In the genomic region with DNA sequence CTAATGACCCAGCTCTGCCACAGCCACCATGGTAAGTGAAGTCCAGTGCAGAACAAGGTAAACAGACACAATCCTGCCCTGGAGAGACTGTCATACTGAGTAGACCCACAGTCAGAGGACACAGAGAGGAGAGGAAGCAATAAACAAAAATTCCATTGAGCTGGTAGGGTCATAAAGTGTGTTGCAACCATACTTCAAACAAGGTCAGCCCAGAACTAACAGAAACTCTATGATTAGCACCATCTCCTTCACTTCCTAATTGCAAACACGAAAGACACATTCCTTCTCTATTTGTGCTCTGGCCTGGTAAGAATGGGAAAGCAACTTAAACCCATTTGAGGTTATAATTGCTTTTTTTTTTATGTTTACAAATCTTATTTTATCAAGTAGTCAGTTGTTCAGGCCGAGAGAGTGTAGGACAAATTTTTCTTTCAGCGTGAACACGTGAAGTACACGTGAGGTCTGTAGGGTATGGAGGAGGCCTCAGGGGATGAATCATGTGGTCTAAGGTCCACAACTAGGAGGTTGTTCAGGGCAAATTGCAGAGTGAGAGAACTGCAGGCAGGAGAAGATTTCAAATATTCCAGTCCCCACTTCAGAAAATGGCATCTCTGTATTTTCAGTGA, we compare ENCODE assay signal across 1 cellular context.
TF ChIP-seq lines count a peak whose summit lies in the region.

No MANE protein-coding gene starts in this region.

TF ChIP-seq in HepG2, 621 proteins besides CTCF, POLR2A, EP300 and RAD21 (continued from another document and continues in another):
- TF ChIP-seq, protein P1, sequence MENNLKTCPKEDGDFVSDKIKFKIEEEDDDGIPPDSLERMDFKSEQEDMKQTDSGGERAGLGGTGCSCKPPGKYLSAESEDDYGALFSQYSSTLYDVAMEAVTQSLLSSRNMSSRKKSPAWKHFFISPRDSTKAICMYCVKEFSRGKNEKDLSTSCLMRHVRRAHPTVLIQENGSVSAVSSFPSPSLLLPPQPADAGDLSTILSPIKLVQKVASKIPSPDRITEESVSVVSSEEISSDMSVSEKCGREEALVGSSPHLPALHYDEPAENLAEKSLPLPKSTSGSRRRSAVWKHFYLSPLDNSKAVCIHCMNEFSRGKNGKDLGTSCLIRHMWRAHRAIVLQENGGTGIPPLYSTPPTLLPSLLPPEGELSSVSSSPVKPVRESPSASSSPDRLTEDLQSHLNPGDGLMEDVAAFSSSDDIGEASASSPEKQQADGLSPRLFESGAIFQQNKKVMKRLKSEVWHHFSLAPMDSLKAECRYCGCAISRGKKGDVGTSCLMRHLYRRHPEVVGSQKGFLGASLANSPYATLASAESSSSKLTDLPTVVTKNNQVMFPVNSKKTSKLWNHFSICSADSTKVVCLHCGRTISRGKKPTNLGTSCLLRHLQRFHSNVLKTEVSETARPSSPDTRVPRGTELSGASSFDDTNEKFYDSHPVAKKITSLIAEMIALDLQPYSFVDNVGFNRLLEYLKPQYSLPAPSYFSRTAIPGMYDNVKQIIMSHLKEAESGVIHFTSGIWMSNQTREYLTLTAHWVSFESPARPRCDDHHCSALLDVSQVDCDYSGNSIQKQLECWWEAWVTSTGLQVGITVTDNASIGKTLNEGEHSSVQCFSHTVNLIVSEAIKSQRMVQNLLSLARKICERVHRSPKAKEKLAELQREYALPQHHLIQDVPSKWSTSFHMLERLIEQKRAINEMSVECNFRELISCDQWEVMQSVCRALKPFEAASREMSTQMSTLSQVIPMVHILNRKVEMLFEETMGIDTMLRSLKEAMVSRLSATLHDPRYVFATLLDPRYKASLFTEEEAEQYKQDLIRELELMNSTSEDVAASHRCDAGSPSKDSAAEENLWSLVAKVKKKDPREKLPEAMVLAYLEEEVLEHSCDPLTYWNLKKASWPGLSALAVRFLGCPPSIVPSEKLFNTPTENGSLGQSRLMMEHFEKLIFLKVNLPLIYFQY (CRISPR knock-in tag; IDR thresholded peaks at IDR 0.05; ENCODE audit: borderline replicate concordance): peak; percentile 93; the same call in 1 of the 2 replicates
- TF ChIP-seq MAF1 (CRISPR knock-in tag; IDR thresholded peaks at IDR 0.05; ENCODE audit: borderline replicate concordance) (no peak), ZFP1 (CRISPR knock-in tag; IDR thresholded peaks at IDR 0.05) (peak; percentile 95), TCF7L2 (IDR thresholded peaks at IDR 0.05; ENCODE audit: low read depth, low read length) (no peak), EHMT2 (IDR thresholded peaks at IDR 0.05; ENCODE audit: borderline replicate concordance, low read depth, low read length) (peak; percentile 85; the same call in 1 of the 2 replicates), ZNF326 (CRISPR knock-in tag; IDR thresholded peaks at IDR 0.05; ENCODE audit: borderline replicate concordance) (no peak), ISX (CRISPR knock-in tag; conservative IDR thresholded peaks at IDR 0.05) (no peak), CHD4 (IDR thresholded peaks at IDR 0.05; ENCODE audit: borderline replicate concordance, low read length) (peak; percentile 94; the same call in 1 of the 2 replicates), NR3C1 (CRISPR knock-in tag; IDR thresholded peaks at IDR 0.05) (no peak), ZNF607 (CRISPR knock-in tag; IDR thresholded peaks at IDR 0.05; ENCODE audit: borderline replicate concordance) (peak; percentile 99), KDM5A (IDR thresholded peaks at IDR 0.05; ENCODE audit: borderline replicate concordance, low read length) (peak; percentile 71; the same call in 1 of the 2 replicates), CREB1 (IDR thresholded peaks at IDR 0.05) (peak; percentile 59), CREB1 (CRISPR knock-in tag; IDR thresholded peaks at IDR 0.05) (peak; percentile 91), ATF7 (IDR thresholded peaks at IDR 0.05) (no peak), ATF7 (CRISPR knock-in tag; IDR thresholded peaks at IDR 0.05) (peak; percentile 83; the same call in 1 of the 2 replicates), ZNF260 (CRISPR knock-in tag; IDR thresholded peaks at IDR 0.05; ENCODE audit: borderline replicate concordance, low read depth) (no peak), BHLHE40 (IDR thresholded peaks at IDR 0.05; ENCODE audit: low read length) (peak; percentile 99), ZNF3 (CRISPR knock-in tag; IDR thresholded peaks at IDR 0.05) (peak; percentile 35; the same call in 1 of the 2 replicates), RXRA (CRISPR knock-in tag; IDR thresholded peaks at IDR 0.05) (peak; percentile 70; the same call in 1 of the 2 replicates), ZNF75D (CRISPR knock-in tag; IDR thresholded peaks at IDR 0.05; ENCODE audit: borderline replicate concordance) (no peak), ZNF558 (CRISPR knock-in tag; IDR thresholded peaks at IDR 0.05; ENCODE audit: borderline replicate concordance) (peak; percentile 78; the same call in 1 of the 2 replicates), ZNF850 (CRISPR knock-in tag; conservative IDR thresholded peaks at IDR 0.05) (no peak), NFE2L2 (IDR thresholded peaks at IDR 0.05; ENCODE audit: low read length) (no peak), U2AF1 (optimal IDR thresholded peaks at IDR 0.05; ENCODE audit: low read depth, low read length) (no peak), MEIS1 (CRISPR knock-in tag; IDR thresholded peaks at IDR 0.05; ENCODE audit: borderline replicate concordance) (peak; percentile 75), FOXA1 (IDR thresholded peaks at IDR 0.05) (no peak), FOXA1 (CRISPR knock-in tag; IDR thresholded peaks at IDR 0.05) (peak; percentile 89), HNF4A (CRISPR knock-in tag; IDR thresholded peaks at IDR 0.05) (peak; percentile 86), ZNF564 (CRISPR knock-in tag; IDR thresholded peaks at IDR 0.05) (peak; percentile 78; the same call in 1 of the 2 replicates), NKX3-1 (CRISPR knock-in tag; IDR thresholded peaks at IDR 0.05) (peak; percentile 87; the same call in 1 of the 2 replicates)
- TF ChIP-seq, protein P2, sequence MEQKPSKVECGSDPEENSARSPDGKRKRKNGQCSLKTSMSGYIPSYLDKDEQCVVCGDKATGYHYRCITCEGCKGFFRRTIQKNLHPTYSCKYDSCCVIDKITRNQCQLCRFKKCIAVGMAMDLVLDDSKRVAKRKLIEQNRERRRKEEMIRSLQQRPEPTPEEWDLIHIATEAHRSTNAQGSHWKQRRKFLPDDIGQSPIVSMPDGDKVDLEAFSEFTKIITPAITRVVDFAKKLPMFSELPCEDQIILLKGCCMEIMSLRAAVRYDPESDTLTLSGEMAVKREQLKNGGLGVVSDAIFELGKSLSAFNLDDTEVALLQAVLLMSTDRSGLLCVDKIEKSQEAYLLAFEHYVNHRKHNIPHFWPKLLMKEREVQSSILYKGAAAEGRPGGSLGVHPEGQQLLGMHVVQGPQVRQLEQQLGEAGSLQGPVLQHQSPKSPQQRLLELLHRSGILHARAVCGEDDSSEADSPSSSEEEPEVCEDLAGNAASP (CRISPR knock-in tag; IDR thresholded peaks at IDR 0.05; ENCODE audit: borderline replicate concordance): peak; percentile 92
- TF ChIP-seq, protein P3, sequence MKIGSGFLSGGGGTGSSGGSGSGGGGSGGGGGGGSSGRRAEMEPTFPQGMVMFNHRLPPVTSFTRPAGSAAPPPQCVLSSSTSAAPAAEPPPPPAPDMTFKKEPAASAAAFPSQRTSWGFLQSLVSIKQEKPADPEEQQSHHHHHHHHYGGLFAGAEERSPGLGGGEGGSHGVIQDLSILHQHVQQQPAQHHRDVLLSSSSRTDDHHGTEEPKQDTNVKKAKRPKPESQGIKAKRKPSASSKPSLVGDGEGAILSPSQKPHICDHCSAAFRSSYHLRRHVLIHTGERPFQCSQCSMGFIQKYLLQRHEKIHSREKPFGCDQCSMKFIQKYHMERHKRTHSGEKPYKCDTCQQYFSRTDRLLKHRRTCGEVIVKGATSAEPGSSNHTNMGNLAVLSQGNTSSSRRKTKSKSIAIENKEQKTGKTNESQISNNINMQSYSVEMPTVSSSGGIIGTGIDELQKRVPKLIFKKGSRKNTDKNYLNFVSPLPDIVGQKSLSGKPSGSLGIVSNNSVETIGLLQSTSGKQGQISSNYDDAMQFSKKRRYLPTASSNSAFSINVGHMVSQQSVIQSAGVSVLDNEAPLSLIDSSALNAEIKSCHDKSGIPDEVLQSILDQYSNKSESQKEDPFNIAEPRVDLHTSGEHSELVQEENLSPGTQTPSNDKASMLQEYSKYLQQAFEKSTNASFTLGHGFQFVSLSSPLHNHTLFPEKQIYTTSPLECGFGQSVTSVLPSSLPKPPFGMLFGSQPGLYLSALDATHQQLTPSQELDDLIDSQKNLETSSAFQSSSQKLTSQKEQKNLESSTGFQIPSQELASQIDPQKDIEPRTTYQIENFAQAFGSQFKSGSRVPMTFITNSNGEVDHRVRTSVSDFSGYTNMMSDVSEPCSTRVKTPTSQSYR (CRISPR knock-in tag; IDR thresholded peaks at IDR 0.05; ENCODE audit: borderline replicate concordance): peak; percentile 47
- TF ChIP-seq, protein P4, sequence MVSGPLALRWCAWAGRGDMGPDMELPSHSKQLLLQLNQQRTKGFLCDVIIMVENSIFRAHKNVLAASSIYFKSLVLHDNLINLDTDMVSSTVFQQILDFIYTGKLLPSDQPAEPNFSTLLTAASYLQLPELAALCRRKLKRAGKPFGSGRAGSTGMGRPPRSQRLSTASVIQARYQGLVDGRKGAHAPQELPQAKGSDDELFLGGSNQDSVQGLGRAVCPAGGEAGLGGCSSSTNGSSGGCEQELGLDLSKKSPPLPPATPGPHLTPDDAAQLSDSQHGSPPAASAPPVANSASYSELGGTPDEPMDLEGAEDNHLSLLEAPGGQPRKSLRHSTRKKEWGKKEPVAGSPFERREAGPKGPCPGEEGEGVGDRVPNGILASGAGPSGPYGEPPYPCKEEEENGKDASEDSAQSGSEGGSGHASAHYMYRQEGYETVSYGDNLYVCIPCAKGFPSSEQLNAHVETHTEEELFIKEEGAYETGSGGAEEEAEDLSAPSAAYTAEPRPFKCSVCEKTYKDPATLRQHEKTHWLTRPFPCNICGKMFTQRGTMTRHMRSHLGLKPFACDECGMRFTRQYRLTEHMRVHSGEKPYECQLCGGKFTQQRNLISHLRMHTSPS (CRISPR knock-in tag; IDR thresholded peaks at IDR 0.05; ENCODE audit: low read depth): peak; percentile 50; the same call in 1 of the 2 replicates
- TF ChIP-seq, protein P5, sequence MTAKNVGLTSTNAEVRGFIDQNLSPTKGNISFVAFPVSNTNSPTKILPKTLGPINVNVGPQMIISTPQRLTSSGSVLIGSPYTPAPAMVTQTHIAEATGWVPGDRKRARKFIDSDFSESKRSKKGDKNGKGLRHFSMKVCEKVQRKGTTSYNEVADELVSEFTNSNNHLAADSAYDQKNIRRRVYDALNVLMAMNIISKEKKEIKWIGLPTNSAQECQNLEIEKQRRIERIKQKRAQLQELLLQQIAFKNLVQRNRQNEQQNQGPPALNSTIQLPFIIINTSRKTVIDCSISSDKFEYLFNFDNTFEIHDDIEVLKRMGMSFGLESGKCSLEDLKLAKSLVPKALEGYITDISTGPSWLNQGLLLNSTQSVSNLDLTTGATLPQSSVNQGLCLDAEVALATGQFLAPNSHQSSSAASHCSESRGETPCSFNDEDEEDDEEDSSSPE (CRISPR knock-in tag; IDR thresholded peaks at IDR 0.05): peak; percentile 73
- TF ChIP-seq, protein P6, sequence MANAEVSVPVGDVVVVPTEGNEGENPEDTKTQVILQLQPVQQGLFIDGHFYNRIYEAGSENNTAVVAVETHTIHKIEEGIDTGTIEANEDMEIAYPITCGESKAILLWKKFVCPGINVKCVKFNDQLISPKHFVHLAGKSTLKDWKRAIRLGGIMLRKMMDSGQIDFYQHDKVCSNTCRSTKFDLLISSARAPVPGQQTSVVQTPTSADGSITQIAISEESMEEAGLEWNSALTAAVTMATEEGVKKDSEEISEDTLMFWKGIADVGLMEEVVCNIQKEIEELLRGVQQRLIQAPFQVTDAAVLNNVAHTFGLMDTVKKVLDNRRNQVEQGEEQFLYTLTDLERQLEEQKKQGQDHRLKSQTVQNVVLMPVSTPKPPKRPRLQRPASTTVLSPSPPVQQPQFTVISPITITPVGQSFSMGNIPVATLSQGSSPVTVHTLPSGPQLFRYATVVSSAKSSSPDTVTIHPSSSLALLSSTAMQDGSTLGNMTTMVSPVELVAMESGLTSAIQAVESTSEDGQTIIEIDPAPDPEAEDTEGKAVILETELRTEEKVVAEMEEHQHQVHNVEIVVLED (CRISPR knock-in tag; IDR thresholded peaks at IDR 0.05; ENCODE audit: borderline replicate concordance): peak; percentile 65; the same call in 1 of the 2 replicates
- TF ChIP-seq, protein P7, sequence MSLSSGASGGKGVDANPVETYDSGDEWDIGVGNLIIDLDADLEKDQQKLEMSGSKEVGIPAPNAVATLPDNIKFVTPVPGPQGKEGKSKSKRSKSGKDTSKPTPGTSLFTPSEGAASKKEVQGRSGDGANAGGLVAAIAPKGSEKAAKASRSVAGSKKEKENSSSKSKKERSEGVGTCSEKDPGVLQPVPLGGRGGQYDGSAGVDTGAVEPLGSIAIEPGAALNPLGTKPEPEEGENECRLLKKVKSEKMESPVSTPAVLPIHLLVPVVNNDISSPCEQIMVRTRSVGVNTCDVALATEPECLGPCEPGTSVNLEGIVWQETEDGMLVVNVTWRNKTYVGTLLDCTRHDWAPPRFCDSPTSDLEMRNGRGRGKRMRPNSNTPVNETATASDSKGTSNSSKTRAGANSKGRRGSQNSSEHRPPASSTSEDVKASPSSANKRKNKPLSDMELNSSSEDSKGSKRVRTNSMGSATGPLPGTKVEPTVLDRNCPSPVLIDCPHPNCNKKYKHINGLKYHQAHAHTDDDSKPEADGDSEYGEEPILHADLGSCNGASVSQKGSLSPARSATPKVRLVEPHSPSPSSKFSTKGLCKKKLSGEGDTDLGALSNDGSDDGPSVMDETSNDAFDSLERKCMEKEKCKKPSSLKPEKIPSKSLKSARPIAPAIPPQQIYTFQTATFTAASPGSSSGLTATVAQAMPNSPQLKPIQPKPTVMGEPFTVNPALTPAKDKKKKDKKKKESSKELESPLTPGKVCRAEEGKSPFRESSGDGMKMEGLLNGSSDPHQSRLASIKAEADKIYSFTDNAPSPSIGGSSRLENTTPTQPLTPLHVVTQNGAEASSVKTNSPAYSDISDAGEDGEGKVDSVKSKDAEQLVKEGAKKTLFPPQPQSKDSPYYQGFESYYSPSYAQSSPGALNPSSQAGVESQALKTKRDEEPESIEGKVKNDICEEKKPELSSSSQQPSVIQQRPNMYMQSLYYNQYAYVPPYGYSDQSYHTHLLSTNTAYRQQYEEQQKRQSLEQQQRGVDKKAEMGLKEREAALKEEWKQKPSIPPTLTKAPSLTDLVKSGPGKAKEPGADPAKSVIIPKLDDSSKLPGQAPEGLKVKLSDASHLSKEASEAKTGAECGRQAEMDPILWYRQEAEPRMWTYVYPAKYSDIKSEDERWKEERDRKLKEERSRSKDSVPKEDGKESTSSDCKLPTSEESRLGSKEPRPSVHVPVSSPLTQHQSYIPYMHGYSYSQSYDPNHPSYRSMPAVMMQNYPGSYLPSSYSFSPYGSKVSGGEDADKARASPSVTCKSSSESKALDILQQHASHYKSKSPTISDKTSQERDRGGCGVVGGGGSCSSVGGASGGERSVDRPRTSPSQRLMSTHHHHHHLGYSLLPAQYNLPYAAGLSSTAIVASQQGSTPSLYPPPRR (CRISPR knock-in tag; IDR thresholded peaks at IDR 0.05; ENCODE audit: borderline replicate concordance): peak; percentile 95
- TF ChIP-seq, protein P8, sequence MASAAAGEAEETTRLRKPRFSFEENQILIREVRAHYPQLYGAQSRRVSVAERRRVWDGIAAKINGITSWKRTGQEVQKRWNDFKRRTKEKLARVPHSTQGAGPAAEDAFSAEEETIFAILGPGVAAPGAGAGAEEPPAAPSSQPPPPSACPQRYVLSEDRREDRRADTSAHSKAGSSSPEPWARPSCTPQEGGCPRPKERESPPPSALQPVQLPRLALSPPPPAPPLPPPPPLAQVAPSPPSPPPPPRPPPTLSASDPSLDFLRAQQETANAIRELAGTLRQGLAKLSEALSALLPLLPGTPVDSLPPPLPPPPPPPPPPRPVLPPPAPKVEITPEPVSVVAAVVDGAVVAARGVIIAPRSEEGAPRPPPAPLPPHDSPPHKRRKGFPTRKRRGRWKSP (CRISPR knock-in tag; IDR thresholded peaks at IDR 0.05): peak; percentile 92; the same call in 1 of the 2 replicates
- TF ChIP-seq, protein P9, sequence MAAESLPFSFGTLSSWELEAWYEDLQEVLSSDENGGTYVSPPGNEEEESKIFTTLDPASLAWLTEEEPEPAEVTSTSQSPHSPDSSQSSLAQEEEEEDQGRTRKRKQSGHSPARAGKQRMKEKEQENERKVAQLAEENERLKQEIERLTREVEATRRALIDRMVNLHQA (CRISPR knock-in tag; IDR thresholded peaks at IDR 0.05): no peak
